In the genomic region with DNA sequence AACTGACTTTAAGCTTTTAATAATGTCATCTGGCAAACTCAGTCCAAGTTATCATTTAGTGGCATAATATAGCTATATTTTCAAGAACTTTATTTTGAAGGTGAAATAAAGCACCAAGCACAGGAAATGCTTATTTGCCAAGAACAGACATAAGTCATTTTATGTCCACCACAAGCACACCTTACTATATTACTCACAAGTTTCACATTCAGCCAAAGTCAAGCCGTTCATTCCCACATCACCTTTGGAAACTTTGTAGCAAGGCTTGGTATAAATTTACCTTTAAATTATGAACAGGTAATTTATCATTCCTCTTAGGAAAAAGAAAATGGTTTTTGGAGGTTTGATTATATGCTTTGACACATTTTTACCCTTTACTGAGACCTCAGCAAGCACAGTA, we compare ENCODE assay signal across 18 cellular contexts.
DNase-seq lines count a peak whose midpoint lies in the region; ATAC-seq lines count a peak whose summit lies in the region.
"Had no signal": no experiment of that assay in that cellular context is flagged by ENCODE, and none has a peak within 500 bp of the region (broad histone marks: within the 10 kb centered on the region; RNA-seq: fewer than 3 reads in every experiment).

No MANE protein-coding gene starts in this region.

- no peaks in the 10 kb centered on the region for H3K27me3 Mint-ChIP-seq in activated CD4-positive, alpha-beta memory T cell treated with anti-CD3 and anti-CD28 coated beads for 36 hours
- H3K27me3 Mint-ChIP-seq: activated naive CD8-positive, alpha-beta T cell had no signal

- ATAC-seq in GM18861 (IDR thresholded peaks at IDR 0.05; ENCODE audit: unreplicated experiment) (peak; percentile 68), GM21390 (IDR thresholded peaks at IDR 0.05; ENCODE audit: unreplicated experiment) (peak; percentile 60), HG02973 (IDR thresholded peaks at IDR 0.05; ENCODE audit: unreplicated experiment) (peak; percentile 69), HG03558 (IDR thresholded peaks at IDR 0.05; ENCODE audit: extremely low read depth, unreplicated experiment) (peak; percentile 51)
- ATAC-seq: K562, Right ventricle myocardium inferior had no signal

- CTCF ChIA-PET in activated CD4-positive, alpha-beta memory T cell treated with anti-CD3 and anti-CD28 coated beads for 36 hours (lab: Charles Lee) = no interaction called here

- no peaks in the 10 kb centered on the region for H3K4me1 Mint-ChIP-seq in activated CD4-positive, alpha-beta memory T cell treated with anti-CD3 and anti-CD28 coated beads for 36 hours (ENCODE audit: low read depth)

- H3K9me3 Mint-ChIP-seq in activated CD4-positive, alpha-beta memory T cell treated with anti-CD3 and anti-CD28 coated beads for 36 hours = peaks cover 6% of the 10 kb centered on the region

- no peak overlapping the region for H3K27ac Mint-ChIP-seq in activated CD4-positive, alpha-beta memory T cell treated with anti-CD3 and anti-CD28 coated beads for 36 hours
- H3K27ac Mint-ChIP-seq: activated naive CD8-positive, alpha-beta T cell had no signal

- POLR2A ChIA-PET in activated CD4-positive, alpha-beta memory T cell treated with anti-CD3 and anti-CD28 coated beads for 36 hours (lab: Charles Lee) = no interaction called here

- no peaks in the 10 kb centered on the region for H3K36me3 Mint-ChIP-seq in activated CD4-positive, alpha-beta memory T cell treated with anti-CD3 and anti-CD28 coated beads for 36 hours
- H3K36me3 Mint-ChIP-seq: activated naive CD8-positive, alpha-beta T cell had no signal

- intact Hi-C loops in activated CD4-positive, alpha-beta memory T cell treated with anti-CD3 and anti-CD28 coated beads for 36 hours (cut with micrococcal nuclease) = no loop called here

- H3K4me3 Mint-ChIP-seq in activated CD4-positive, alpha-beta memory T cell treated with anti-CD3 and anti-CD28 coated beads for 36 hours = no peak overlapping the region
- H3K4me3 Mint-ChIP-seq: activated naive CD8-positive, alpha-beta T cell had no signal

- no peak for DNase-seq in activated CD4-positive, alpha-beta memory T cell treated with anti-CD3 and anti-CD28 coated beads for 36 hours
- DNase-seq in amygdala (lab: John Stamatoyannopoulos, UW) (no peak), NOMO-1 treated with DMSO at 0.1 percent for 48 hours (lab: John Stamatoyannopoulos, UW; ENCODE audit: unreplicated experiment) (no peak), AG08396 (ENCODE audit: low spot score) (no peak)
- DNase-seq: activated CD4-positive, alpha-beta T cell treated with anti-CD3 and anti-CD28 coated beads for 1 hour; activated T-cell treated with anti-CD3 and anti-CD28 coated beads for 4 hours; GOT3; NCI-H1092 treated with DMSO at 0.1 percent for 48 hours; NCI-H226; stimulated activated CD4-positive, alpha-beta T cell treated with anti-CD3 and anti-CD28 coated beads, Interleukin-4, amount 100 ng/mL, for 1 hour; T-helper 2 cell had no signal
